ENCODE assay signal across 10 cellular contexts in the genomic region with DNA sequence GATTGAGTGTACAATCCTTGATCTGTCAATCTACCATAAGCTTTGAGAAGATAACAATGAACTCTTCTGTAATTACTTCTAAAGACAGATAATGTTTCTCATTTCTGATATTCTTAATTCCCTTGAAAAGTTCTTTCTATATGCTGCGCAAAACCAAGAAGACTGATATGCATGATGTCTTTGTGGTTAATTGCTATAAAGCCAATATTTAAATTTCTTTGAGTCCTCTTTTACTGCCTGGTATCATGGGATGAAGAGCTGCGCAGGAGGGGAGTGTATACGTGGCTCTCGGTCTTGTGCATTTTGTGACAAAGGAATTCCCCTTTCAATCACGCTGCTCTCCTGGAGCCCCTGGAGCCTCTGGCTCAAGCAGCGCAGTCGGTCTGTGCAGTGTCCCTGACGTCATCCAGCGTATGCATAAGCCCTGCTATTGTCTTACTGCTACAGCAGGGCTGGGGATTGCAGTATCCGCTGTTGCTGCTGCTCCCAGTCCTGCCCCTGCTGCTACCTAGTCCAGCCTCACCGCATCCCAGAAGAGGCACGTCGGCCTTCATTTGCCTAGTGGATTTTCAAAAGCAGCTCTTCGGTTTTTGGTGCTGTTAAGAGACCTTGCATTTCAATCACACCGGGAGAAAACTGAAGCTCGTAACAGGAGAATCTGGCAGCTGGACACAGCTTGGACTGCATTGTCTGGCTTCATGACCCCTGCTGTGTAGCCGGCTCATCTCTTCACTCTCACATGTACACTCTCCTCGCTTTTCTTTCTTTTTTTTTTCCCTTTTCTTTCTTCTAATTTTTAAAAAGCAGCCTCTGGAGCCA.
A peak's percentile ranks its signal among the peaks of the same experiment; 100 is the strongest.
DNase-seq lines count a peak whose midpoint lies in the region; ATAC-seq and TF ChIP-seq lines count a peak whose summit lies in the region.
"Had no signal": no experiment of that assay in that cellular context is flagged by ENCODE, and none has a peak within 500 bp of the region (broad histone marks: within the 10 kb centered on the region; RNA-seq: fewer than 3 reads in every experiment).

No MANE protein-coding gene starts in this region.

- H3K4me3 ChIP-seq in A673 (ENCODE audit: low read depth, low read length, poor library complexity, severe bottlenecking) (no peak overlapping the region), adipocyte (ENCODE audit: low read length) (peak overlapping the region; percentile 78)
- H3K4me3 ChIP-seq: BLaER1 treated with 17β-estradiol and CSF1 and Interleukin-3, amounts not matched to agents 10 nM and 100 nM had no signal

- peak overlapping the region; percentile 45 for H3K27ac ChIP-seq in A673 (ENCODE audit: low read depth, low read length, poor library complexity, severe bottlenecking)
- H3K27ac ChIP-seq: BLaER1 treated with 17β-estradiol and CSF1 and Interleukin-3, amounts not matched to agents 10 nM and 100 nM had no signal

- intact Hi-C loops in A673 (cut with micrococcal nuclease; ENCODE audit: unreplicated experiment) (no loop called here), cardiac septum (cut with DNase I) (loop anchor here (5.0 kb wide), 1 partner anchor 68 kb away; the partner anchor contains the start of gene ST7), posterior cingulate gyrus (cut with DNase I) (no loop called here)

- ATAC-seq in GM21717 (IDR thresholded peaks at IDR 0.05; ENCODE audit: unreplicated experiment) = no peak
- no peak for ATAC-seq in GM18909 (IDR thresholded peaks at IDR 0.05; ENCODE audit: poor library complexity, unreplicated experiment)

- H3K36me3 ChIP-seq in A673 (ENCODE audit: insufficient read depth, low read length, poor library complexity, severe bottlenecking) = no peaks in the 10 kb centered on the region
- no peaks in the 10 kb centered on the region for H3K36me3 ChIP-seq in adipocyte (ENCODE audit: control insufficient read depth, insufficient read depth, low read length, severe bottlenecking)
- H3K36me3 ChIP-seq: BLaER1 treated with 17β-estradiol and CSF1 and Interleukin-3, amounts not matched to agents 10 nM and 100 nM had no signal

- H3K9me3 ChIP-seq in A673 (ENCODE audit: low read depth, low read length, poor library complexity, severe bottlenecking) = no peaks in the 10 kb centered on the region
- no peaks in the 10 kb centered on the region for H3K9me3 ChIP-seq in adipocyte (ENCODE audit: control insufficient read depth, low read length)
- H3K9me3 ChIP-seq: BLaER1 treated with 17β-estradiol and CSF1 and Interleukin-3, amounts not matched to agents 10 nM and 100 nM had no signal

- CTCF ChIA-PET in A673 (lab: Charles Lee) = no interaction called here

- H3K27me3 ChIP-seq in A673 (replicated peaks; ENCODE audit: insufficient read depth, low read depth, low read length, poor library complexity) (no peaks in the 10 kb centered on the region), adipocyte (replicated peaks; ENCODE audit: control insufficient read depth, insufficient read depth, low read length) (no peaks in the 10 kb centered on the region)
- H3K27me3 ChIP-seq: BLaER1 treated with 17β-estradiol and CSF1 and Interleukin-3, amounts not matched to agents 10 nM and 100 nM had no signal

- peak; percentile 56 for DNase-seq in A673 (ENCODE audit: low spot score)
- peak; percentile 89 for DNase-seq in NCI-H1417 treated with DMSO at 0.1 percent for 48 hours (lab: John Stamatoyannopoulos, UW)
- DNase-seq in adipocyte (ENCODE audit: low read depth) = peak; percentile 94
- DNase-seq in cardiac septum (ENCODE audit: low spot score) = peak; percentile 90
- DNase-seq in posterior cingulate gyrus = peak; percentile 71 to 97 (median 85)
- no peak for DNase-seq in GF-D8 (lab: John Stamatoyannopoulos, UW)
- DNase-seq: activated B cell treated with CpG ODN at 0.5 μM for 24 hours had no signal

- POLR2A ChIA-PET in A673 (lab: Charles Lee; ENCODE audit: low non-redundant PET) = no interaction called here

- no TSS peak for BruUV-seq in A673 (replicated peaks; lab: Mats Ljungman, UMichigan)

- H3K4me1 ChIP-seq in A673 (ENCODE audit: insufficient read depth, low read length, poor library complexity, severe bottlenecking) (peaks cover 27% of the 10 kb centered on the region), adipocyte (ENCODE audit: control insufficient read depth, insufficient read depth, low read length) (peaks cover 22% of the 10 kb centered on the region)

- no peak for TF ChIP-seq CTCF in A673 (conservative IDR thresholded peaks at IDR 0.05; ENCODE audit: low read depth, low read length)

- peak overlapping the region; percentile 67 for H3K9ac ChIP-seq in adipocyte (ENCODE audit: low read length)
- H3K9ac ChIP-seq: BLaER1 treated with 17β-estradiol and CSF1 and Interleukin-3, amounts not matched to agents 10 nM and 100 nM had no signal
